ENCODE assay signal across 14 cellular contexts in the genomic region with DNA sequence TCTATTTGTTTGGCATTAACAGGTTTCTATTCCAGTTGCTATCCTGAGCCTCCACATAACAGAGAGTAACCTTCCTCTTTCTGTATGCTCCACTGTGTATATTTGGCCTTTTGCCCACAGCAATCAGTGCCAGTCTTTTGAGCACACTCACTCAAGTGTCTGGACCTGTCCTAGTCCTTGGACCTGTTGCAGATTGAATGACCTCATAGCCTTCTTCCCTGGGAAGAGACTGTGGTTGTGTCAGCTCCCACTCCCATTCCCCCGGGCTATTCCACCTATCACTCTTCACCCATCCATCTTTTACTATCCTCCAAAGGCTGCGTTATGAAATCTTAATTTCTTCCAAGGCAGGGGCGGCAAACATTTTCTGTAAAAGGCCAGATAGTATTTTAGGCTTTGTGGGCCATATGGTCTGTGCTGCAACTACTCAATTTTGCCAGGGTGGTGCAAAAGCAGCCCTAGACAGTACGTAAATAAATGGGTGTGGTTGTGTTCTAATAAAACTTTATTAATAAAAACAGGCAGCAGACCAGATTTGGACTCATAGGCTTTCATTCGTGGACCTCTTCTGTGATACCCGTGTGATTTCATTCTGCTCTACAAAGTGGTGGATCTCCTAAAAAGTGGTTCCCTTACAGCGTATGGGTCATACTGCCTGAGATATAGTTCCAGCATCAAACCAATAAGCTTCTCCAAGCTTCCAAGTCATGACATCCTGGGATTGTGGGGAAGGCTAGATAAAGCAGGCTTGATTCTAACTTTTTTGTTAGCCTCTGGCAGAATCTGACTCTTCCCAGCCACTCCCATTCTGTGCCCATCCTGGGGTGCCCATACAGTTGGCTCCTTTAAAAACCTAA. TPM values are rescaled to one million over a fixed set of nuclear protein-coding genes. Genes with fewer than 3 reads are reported as not detected.
DNase-seq lines count a peak whose midpoint lies in the region; ATAC-seq, FAIRE-seq and TF ChIP-seq lines count a peak whose summit lies in the region.
"Had no signal": no experiment of that assay in that cellular context is flagged by ENCODE, and none has a peak within 500 bp of the region (broad histone marks: within the 10 kb centered on the region; RNA-seq: fewer than 3 reads in every experiment).

No MANE protein-coding gene starts in this region.

- H3K27ac ChIP-seq in HepG2 (ENCODE audit: extremely low read length, insufficient read depth, low read length) (no peak overlapping the region), right lobe of liver (no peak overlapping the region), colonic mucosa (no peak overlapping the region)
- H3K27ac ChIP-seq: cardiac muscle cell, pancreas, thoracic aorta had no signal

- H3K4me1 ChIP-seq in HepG2 (ENCODE audit: insufficient read depth, low read length) (no peaks in the 10 kb centered on the region), right lobe of liver (no peaks in the 10 kb centered on the region), colonic mucosa (no peaks in the 10 kb centered on the region)
- H3K4me1 ChIP-seq: pancreas had no signal

- no peak for TF ChIP-seq EP300 in HepG2 (IDR thresholded peaks at IDR 0.05; ENCODE audit: low read depth in 2 of 2, low read length in 2 of 2)
- TF ChIP-seq EP300 in HepG2 (CRISPR knock-in tag; IDR thresholded peaks at IDR 0.05; ENCODE audit: borderline replicate concordance): no peak

- H3K36me3 ChIP-seq in HepG2 (replicated peaks in 1 of 2; ENCODE audit: control insufficient read depth in 1 of 2, insufficient read depth in 2 of 2, low read length in 2 of 2) (peaks cover 16 to 53% of the 10 kb centered on the region in 2 experiments), right lobe of liver (peaks cover 0 to 2% (median 0%) of the 10 kb centered on the region in 4 donors), colonic mucosa (no peaks in the 10 kb centered on the region)
- H3K36me3 ChIP-seq: cardiac muscle cell, pancreas had no signal

- intact Hi-C loops in HepG2 (cut with micrococcal nuclease; ENCODE audit: unreplicated experiment): no loop called here
- intact Hi-C loops in right lobe of liver (cut with DNase I): no loop called here
- intact Hi-C loops in colonic mucosa (cut with DNase I): no loop called here

- no peak overlapping the region for H2AFZ ChIP-seq in HepG2 (ENCODE audit: low read length)

- FAIRE-seq in HepG2 (lab: Jason Lieb, UNC): no peak
- FAIRE-seq: islet of Langerhans, pancreas had no signal

- H3K4me3 ChIP-seq in HepG2 (replicated peaks in 1 of 3; ENCODE audit: insufficient read depth in 1 of 3, low read depth in 2 of 3, low read length in 3 of 3): no peak overlapping the region
- no peak overlapping the region for H3K4me3 ChIP-seq in right lobe of liver
- H3K4me3 ChIP-seq in colonic mucosa: no peak overlapping the region
- H3K4me3 ChIP-seq: cardiac muscle cell, pancreas, thoracic aorta had no signal

- no peaks in the 10 kb centered on the region for H3K79me2 ChIP-seq in HepG2 (ENCODE audit: insufficient read depth, low read length)

- TF ChIP-seq POLR2A in HepG2 (IDR thresholded peaks at IDR 0.05; ENCODE audit: insufficient read depth in 1 of 2, low read depth in 2 of 2, low read length in 2 of 2) (no peak), right lobe of liver (IDR thresholded peaks at IDR 0.05) (no peak)

- no peaks in the 10 kb centered on the region for H4K20me1 ChIP-seq in HepG2 (ENCODE audit: insufficient read depth, low read length)

- H3K9me3 ChIP-seq in HepG2 (ENCODE audit: low read length) (no peaks in the 10 kb centered on the region), right lobe of liver (no peaks in the 10 kb centered on the region), colonic mucosa (no peaks in the 10 kb centered on the region)
- H3K9me3 ChIP-seq: pancreas, thoracic aorta had no signal

- TF ChIP-seq RAD21 in HepG2 (CRISPR knock-in tag; IDR thresholded peaks at IDR 0.05): no peak

- ATAC-seq in HepG2 (no peak), right lobe of liver (no peak), GM18867 (IDR thresholded peaks at IDR 0.05; ENCODE audit: unreplicated experiment) (no peak)

- no TSS peak for BruUV-seq in HepG2 (replicated peaks; lab: Mats Ljungman, UMichigan)

- no peak overlapping the region for H3K9ac ChIP-seq in HepG2 (ENCODE audit: insufficient read depth, low read depth, low read length)
- H3K9ac ChIP-seq in colonic mucosa (ENCODE audit: low read depth in 2 of 2, low read length in 2 of 2): no peak overlapping the region

- POLR2A ChIA-PET in HepG2 (lab: Yijun Ruan, JAX): no interaction called here

- H3K4me2 ChIP-seq in HepG2 (ENCODE audit: low read depth, low read length): no peak overlapping the region

- in situ Hi-C loops in HepG2 (cut with HindIII; ENCODE audit: extremely low pct_ligation_motif_present, low pct_unique_long_range_greater_than_20kb): no loop called here

- TF ChIP-seq CTCF in HepG2 (CRISPR knock-in tag; IDR thresholded peaks at IDR 0.05) (no peak), right lobe of liver (IDR thresholded peaks at IDR 0.05) (no peak), colonic mucosa (IDR thresholded peaks at IDR 0.05) (no peak)

- CTCF ChIA-PET in HepG2 (lab: Yijun Ruan, JAX; ENCODE audit: low intra/inter-chr PET ratio, low total read pairs): no interaction called here

- 98% methylated on average over 7 of the region's 7 CpGs for WGBS in HepG2 (ENCODE audit: low lambda C conversion rate)
- 88% methylated on average over 7 of the region's 7 CpGs for WGBS in right lobe of liver (ENCODE audit: insufficient coverage, low coverage, low lambda C conversion rate, missing lambda C conversion rate)

- DNase-seq in HepG2 (ENCODE audit: low spot score): no peak
- no peak for DNase-seq in right lobe of liver
- peak; percentile 10 for DNase-seq in RPMI7951 (ENCODE audit: low read depth)
- peak; percentile 56 for DNase-seq in glomerular visceral epithelial cell (ENCODE audit: extremely low spot score)
- DNase-seq in NCI-H187 treated with DMSO at 0.1 percent for 48 hours (lab: John Stamatoyannopoulos, UW): no peak
- no peak for DNase-seq in NCI-H2171 treated with DMSO at 0.1 percent for 48 hours (lab: John Stamatoyannopoulos, UW)
- DNase-seq in colonic mucosa: no peak
- DNase-seq: NCI-H1930; NK-92 treated with Interleukin-12 subunit alpha and Interleukin-12 subunit beta, amount 100 ng/mL, for 24 hours; pancreas had no signal

- no peaks in the 10 kb centered on the region for H3K27me3 ChIP-seq in HepG2 (ENCODE audit: control insufficient read depth in 1 of 2, insufficient read depth in 2 of 2, low read length in 2 of 2)
- no peaks in the 10 kb centered on the region for H3K27me3 ChIP-seq in right lobe of liver
- no peaks in the 10 kb centered on the region for H3K27me3 ChIP-seq in colonic mucosa
- H3K27me3 ChIP-seq: cardiac muscle cell, pancreas had no signal

RNA-seq across cellular contexts. Expression of a gene that starts 57.4 kb away (rescaled TPM):
- total RNA-seq in HepG2 (2016; rRNA removed; fragmentation: Illumina TruSeq; extraction: Trizol): 10.8 and 16.1 TPM in 2 replicates
- total RNA-seq in HepG2 (2016; cell fraction: cytosol; rRNA removed; fragmentation: Illumina TruSeq; extraction: Trizol; ENCODE audit: low read depth): 5.1 and 5.9 TPM in 2 replicates
- total RNA-seq in HepG2 (2016; cell fraction: insoluble cytoplasmic fraction; rRNA removed; fragmentation: Illumina TruSeq; extraction: Trizol): 8.8 and 15.2 TPM in 2 replicates
- 6.3 and 6.5 TPM in 2 replicates for total RNA-seq in HepG2 (2016; cell fraction: membrane; rRNA removed; fragmentation: Illumina TruSeq; extraction: Trizol)
- total RNA-seq in HepG2 (2016; cell fraction: nucleus; rRNA removed; fragmentation: Illumina TruSeq; extraction: Trizol): 17.7 and 18.9 TPM in 2 replicates
- polyA plus RNA-seq in HepG2 (2011; rRNA removed): 5.0 and 7.3 TPM in 2 replicates
- 3.8 and 4.0 TPM in 2 replicates for polyA plus RNA-seq in HepG2 (2011; cell fraction: cytosol; rRNA removed)
- polyA plus RNA-seq in HepG2 (2011; cell fraction: nucleus; rRNA removed): 19.5 and 23.8 TPM in 2 replicates
- polyA plus RNA-seq in HepG2 (2012): 7.2 and 7.6 TPM in 2 replicates
- 1.5 and 1.7 TPM in 2 replicates for polyA plus RNA-seq in HepG2 (2016; cell fraction: cytosol; fragmentation: Illumina TruSeq; extraction: Trizol; ENCODE audit: low read depth)
- 7.6 and 9.1 TPM in 2 replicates for polyA plus RNA-seq in HepG2 (2016; cell fraction: insoluble cytoplasmic fraction; fragmentation: Illumina TruSeq; extraction: Trizol; ENCODE audit: low read depth)
- 2.6 and 3.4 TPM in 2 replicates for polyA plus RNA-seq in HepG2 (2016; cell fraction: membrane; fragmentation: Illumina TruSeq; extraction: Trizol; ENCODE audit: low read depth)
- polyA plus RNA-seq in HepG2 (2016; cell fraction: nucleus; fragmentation: Illumina TruSeq; extraction: Trizol; ENCODE audit: insufficient read depth, low read depth): 33.4 and 36.1 TPM in 2 replicates
- 9.8 and 12.9 TPM in 2 replicates for polyA minus RNA-seq in HepG2 (2011; rRNA and poly(A)+ RNA removed; ENCODE audit: low replicate concordance)
- 4.0 and 5.0 TPM in 2 replicates for polyA minus RNA-seq in HepG2 (2011; cell fraction: cytosol; rRNA and poly(A)+ RNA removed)
- polyA minus RNA-seq in HepG2 (2011; cell fraction: nucleus; rRNA and poly(A)+ RNA removed): 16.9 and 18.9 TPM in 2 replicates
- 1 to 10 TPM; 5.0 to 8.2 (median 6.3) TPM for total RNA-seq in right lobe of liver
- 8.8 and 12.0 TPM in 2 replicates for total RNA-seq in RPMI7951 (2014; rRNA removed; shearing (Covaris generic))
- total RNA-seq in colonic mucosa: 10 to 100 TPM; 11.0 to 31.6 TPM

Comparison
In these comparisons a context has a peak if more than half of its experiments do, and no peak if none do; other contexts are left out.
1. DNase-seq: peak in RPMI7951 (single experiment) and glomerular visceral epithelial cell (single experiment); none in HepG2 (single experiment), right lobe of liver (0 of 3), NCI-H187 treated with DMSO at 0.1 percent for 48 hours (single experiment), NCI-H2171 treated with DMSO at 0.1 percent for 48 hours (single experiment) and colonic mucosa (single experiment).